In the genomic region with DNA sequence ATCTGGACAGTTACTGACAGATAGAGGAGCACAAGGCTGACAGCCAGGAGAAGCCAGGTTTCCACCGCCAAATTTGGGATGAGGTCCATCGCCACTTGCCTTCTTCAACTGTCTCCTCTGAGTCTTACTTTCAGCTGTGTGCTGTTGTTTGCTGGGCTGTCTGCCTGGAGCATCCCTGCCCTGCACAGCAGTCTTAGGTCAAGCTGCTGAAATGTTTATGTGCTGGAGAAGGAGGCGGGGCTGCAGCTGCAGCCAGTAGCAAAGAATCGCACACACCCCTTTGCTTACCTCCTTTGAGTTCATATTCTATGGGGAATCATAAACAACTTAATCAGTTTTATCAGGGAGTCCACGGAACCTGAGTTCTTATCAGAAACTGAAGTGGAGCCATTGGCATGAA, we compare ENCODE assay signal across 16 cellular contexts. TPM values are rescaled to one million over a fixed set of nuclear protein-coding genes. Genes with fewer than 3 reads are reported as not detected.
"Had no signal": no experiment of that assay in that cellular context is flagged by ENCODE, and none has a peak within 500 bp of the region (broad histone marks: within the 10 kb centered on the region; RNA-seq: fewer than 3 reads in every experiment).

No MANE protein-coding gene starts in this region.

- H3K27ac ChIP-seq: sigmoid colon, vagina had no signal

- H3K4me3 ChIP-seq: sigmoid colon, vagina had no signal

- DNase-seq: activated CD4-positive, alpha-beta memory T cell treated with anti-CD3 and anti-CD28 coated beads, Interleukin-2, amount 10 ng/mL, durations not matched to agents 7 days and 5 days; activated CD4-positive, alpha-beta T cell treated with anti-CD3 and anti-CD28 coated beads for 36 hours; activated naive CD4-positive, alpha-beta T cell treated with anti-CD3 and anti-CD28 coated beads, Interleukin-2, amount 50 U/mL, for 16 hours; activated T-cell treated with anti-CD3 and anti-CD28 coated beads, Interleukin-2, amount 50 U/mL, for 24 hours; sigmoid colon; stimulated activated CD4-positive, alpha-beta T cell treated with anti-CD3 and anti-CD28 coated beads, Interleukin-1b, Interleukin-23, amount 100 ng/mL, for 48 hours; T-helper 17 cell had no signal

- H3K36me3 ChIP-seq: sigmoid colon, vagina had no signal

- H3K4me1 ChIP-seq: sigmoid colon had no signal

- ATAC-seq: activated CD4-positive, alpha-beta T cell treated with anti-CD3 and anti-CD28 coated beads for 36 hours; T-helper 17 cell had no signal

- H3K27me3 ChIP-seq: sigmoid colon, vagina had no signal

- H3K9me3 ChIP-seq: sigmoid colon, vagina had no signal

RNA-seq across cellular contexts. Expression of gene CYP3A5, which starts 20.1 kb away (rescaled TPM):
- total RNA-seq: activated CD4-positive, alpha-beta memory T cell treated with anti-CD3 and anti-CD28 coated beads, Interleukin-2, amount 10 ng/mL, durations not matched to agents 7 days and 5 days; activated CD4-positive, alpha-beta T cell treated with anti-CD3 and anti-CD28 coated beads for 36 hours; glomerular endothelial cell; myocyte; osteocyte; pulmonary artery endothelial cell had no signal
- polyA plus RNA-seq: neural cell had no signal

RNA-seq across cellular contexts. Expression of gene CYP3A7, which starts 35.0 kb away (rescaled TPM):
- total RNA-seq: activated CD4-positive, alpha-beta memory T cell treated with anti-CD3 and anti-CD28 coated beads, Interleukin-2, amount 10 ng/mL, durations not matched to agents 7 days and 5 days; activated CD4-positive, alpha-beta T cell treated with anti-CD3 and anti-CD28 coated beads for 36 hours; astrocyte; glomerular endothelial cell; kidney epithelial cell; mesenteric fat pad; osteocyte; pulmonary artery endothelial cell; T-helper 17 cell; vagina had no signal
- polyA plus RNA-seq: neural cell had no signal
